ENCODE assay signal across 1 cellular context in the genomic region with DNA sequence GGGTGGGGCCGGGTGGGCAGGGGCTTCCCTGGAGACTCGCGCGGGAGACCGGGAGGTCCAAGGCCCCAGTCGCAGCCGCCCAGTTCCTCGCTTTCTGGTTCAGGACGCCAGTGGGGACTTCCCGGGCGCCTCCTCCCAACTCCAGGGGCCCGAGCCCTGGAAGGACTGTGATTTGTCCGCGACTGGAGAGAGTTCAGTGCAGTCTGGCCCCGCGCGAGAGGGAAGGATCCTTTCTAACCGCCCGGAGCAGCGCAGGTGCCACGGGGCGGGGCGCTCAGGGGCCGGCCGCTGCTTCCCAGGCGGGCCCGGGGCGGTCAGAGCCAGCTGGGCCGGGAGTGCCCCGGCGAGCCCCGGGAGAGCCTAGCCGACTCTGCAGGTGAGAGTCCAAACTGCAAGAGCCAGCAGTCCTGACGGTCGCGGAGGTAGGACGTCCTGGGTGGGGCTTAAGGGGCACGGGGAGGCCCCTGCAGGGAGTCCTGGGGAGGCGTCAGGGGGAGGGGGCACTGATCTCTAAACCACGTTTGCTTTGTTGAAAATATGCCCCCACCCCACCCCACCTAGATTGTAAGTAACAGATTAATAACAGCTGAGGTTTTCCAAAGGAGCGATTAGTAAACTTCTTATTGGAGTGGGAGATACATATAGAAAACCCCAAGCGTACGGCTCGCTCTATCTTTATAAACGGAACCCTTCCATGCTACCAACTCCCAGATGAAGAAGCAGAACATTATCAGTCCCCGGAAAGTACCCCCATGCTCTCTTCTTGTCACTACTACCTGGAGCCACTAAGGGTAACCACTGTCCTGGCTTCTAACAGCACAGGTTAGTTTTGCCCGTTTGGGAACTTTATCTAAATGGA.
TF ChIP-seq lines count a peak whose summit lies in the region.

No MANE protein-coding gene starts in this region.

TF ChIP-seq in HEK293, 187 proteins besides CTCF, POLR2A, EP300 and RAD21 (continued from another document and continues in another):
- TF ChIP-seq ZNF391 (tag by site-specific recombination; IDR thresholded peaks at IDR 0.05; ENCODE audit: borderline replicate concordance, low read depth) (no peak), ZNF114 (tag by site-specific recombination; IDR thresholded peaks at IDR 0.05) (no peak), ZNF394 (tag by site-specific recombination; IDR thresholded peaks at IDR 0.05; ENCODE audit: borderline replicate concordance) (peak; percentile 40), ZBTB20 (tag by site-specific recombination; IDR thresholded peaks at IDR 0.05) (peak; percentile 87), ZNF416 (tag by site-specific recombination; IDR thresholded peaks at IDR 0.05) (no peak), ZNF544 (tag by site-specific recombination; IDR thresholded peaks at IDR 0.05) (no peak), ZBTB17 (tag by site-specific recombination; IDR thresholded peaks at IDR 0.05) (no peak), ZNF350 (tag by site-specific recombination; IDR thresholded peaks at IDR 0.05) (no peak), ZNF580 (tag by site-specific recombination; IDR thresholded peaks at IDR 0.05) (no peak), ZNF692 (tag by site-specific recombination; IDR thresholded peaks at IDR 0.05) (peak; percentile 43; the same call in 1 of the 2 replicates), ZNF521 (tag by site-specific recombination; IDR thresholded peaks at IDR 0.05) (no peak), ZBTB48 (tag by site-specific recombination; IDR thresholded peaks at IDR 0.05) (0 out of 2 replicates have a peak, but pooled peaks have one; percentile 15), ZNF785 (tag by site-specific recombination; IDR thresholded peaks at IDR 0.05) (no peak), OVOL3 (tag by site-specific recombination; IDR thresholded peaks at IDR 0.05) (no peak), ZXDB (tag by site-specific recombination; IDR thresholded peaks at IDR 0.05) (peak; percentile 80), SCRT2 (tag by site-specific recombination; IDR thresholded peaks at IDR 0.05) (no peak), ZNF423 (tag by site-specific recombination; IDR thresholded peaks at IDR 0.05) (peak; percentile 12; the same call in 1 of the 2 replicates), ZNF26 (tag by site-specific recombination; IDR thresholded peaks at IDR 0.05) (no peak), ZNF548 (tag by site-specific recombination; IDR thresholded peaks at IDR 0.05) (no peak), ZNF558 (tag by site-specific recombination; IDR thresholded peaks at IDR 0.05) (no peak), MZF1 (tag by site-specific recombination; IDR thresholded peaks at IDR 0.05; ENCODE audit: borderline replicate concordance) (no peak), ZNF501 (tag by site-specific recombination; IDR thresholded peaks at IDR 0.05) (no peak), ZNF664 (tag by site-specific recombination; IDR thresholded peaks at IDR 0.05) (no peak), ZSCAN30 (tag by site-specific recombination; IDR thresholded peaks at IDR 0.05) (peak; percentile 13), ZNF792 (tag by site-specific recombination; IDR thresholded peaks at IDR 0.05) (no peak), KLF16 (tag by site-specific recombination; IDR thresholded peaks at IDR 0.05) (no peak), SP2 (tag by site-specific recombination; IDR thresholded peaks at IDR 0.05) (peak; percentile 59), ZNF146 (tag by site-specific recombination; IDR thresholded peaks at IDR 0.05) (no peak), ZNF514 (tag by site-specific recombination; IDR thresholded peaks at IDR 0.05) (no peak), GLIS2 (tag by site-specific recombination; IDR thresholded peaks at IDR 0.05) (peak; percentile 79; the same call in 1 of the 2 replicates), ZNF624 (tag by site-specific recombination; IDR thresholded peaks at IDR 0.05) (no peak), ZNF513 (tag by site-specific recombination; IDR thresholded peaks at IDR 0.05) (no peak), ZSCAN5A (tag by site-specific recombination; IDR thresholded peaks at IDR 0.05) (no peak), ZNF23 (tag by site-specific recombination; IDR thresholded peaks at IDR 0.05; ENCODE audit: borderline replicate concordance) (no peak), ZSCAN16 (tag by site-specific recombination; IDR thresholded peaks at IDR 0.05) (no peak), ZNF37A (tag by site-specific recombination; IDR thresholded peaks at IDR 0.05) (no peak), ZNF76 (tag by site-specific recombination; IDR thresholded peaks at IDR 0.05; ENCODE audit: borderline replicate concordance, low read depth) (peak; percentile 41; the same call in 1 of the 2 replicates)
- TF ChIP-seq, protein P1, sequence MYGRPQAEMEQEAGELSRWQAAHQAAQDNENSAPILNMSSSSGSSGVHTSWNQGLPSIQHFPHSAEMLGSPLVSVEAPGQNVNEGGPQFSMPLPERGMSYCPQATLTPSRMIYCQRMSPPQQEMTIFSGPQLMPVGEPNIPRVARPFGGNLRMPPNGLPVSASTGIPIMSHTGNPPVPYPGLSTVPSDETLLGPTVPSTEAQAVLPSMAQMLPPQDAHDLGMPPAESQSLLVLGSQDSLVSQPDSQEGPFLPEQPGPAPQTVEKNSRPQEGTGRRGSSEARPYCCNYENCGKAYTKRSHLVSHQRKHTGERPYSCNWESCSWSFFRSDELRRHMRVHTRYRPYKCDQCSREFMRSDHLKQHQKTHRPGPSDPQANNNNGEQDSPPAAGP (tag by site-specific recombination; IDR thresholded peaks at IDR 0.05): 0 out of 2 replicates have a peak, but pooled peaks have one; percentile 34
- TF ChIP-seq, protein P2, sequence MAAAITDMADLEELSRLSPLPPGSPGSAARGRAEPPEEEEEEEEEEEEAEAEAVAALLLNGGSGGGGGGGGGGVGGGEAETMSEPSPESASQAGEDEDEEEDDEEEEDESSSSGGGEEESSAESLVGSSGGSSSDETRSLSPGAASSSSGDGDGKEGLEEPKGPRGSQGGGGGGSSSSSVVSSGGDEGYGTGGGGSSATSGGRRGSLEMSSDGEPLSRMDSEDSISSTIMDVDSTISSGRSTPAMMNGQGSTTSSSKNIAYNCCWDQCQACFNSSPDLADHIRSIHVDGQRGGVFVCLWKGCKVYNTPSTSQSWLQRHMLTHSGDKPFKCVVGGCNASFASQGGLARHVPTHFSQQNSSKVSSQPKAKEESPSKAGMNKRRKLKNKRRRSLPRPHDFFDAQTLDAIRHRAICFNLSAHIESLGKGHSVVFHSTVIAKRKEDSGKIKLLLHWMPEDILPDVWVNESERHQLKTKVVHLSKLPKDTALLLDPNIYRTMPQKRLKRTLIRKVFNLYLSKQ (tag by site-specific recombination; IDR thresholded peaks at IDR 0.05; ENCODE audit: borderline replicate concordance): no peak
- TF ChIP-seq, protein P3, sequence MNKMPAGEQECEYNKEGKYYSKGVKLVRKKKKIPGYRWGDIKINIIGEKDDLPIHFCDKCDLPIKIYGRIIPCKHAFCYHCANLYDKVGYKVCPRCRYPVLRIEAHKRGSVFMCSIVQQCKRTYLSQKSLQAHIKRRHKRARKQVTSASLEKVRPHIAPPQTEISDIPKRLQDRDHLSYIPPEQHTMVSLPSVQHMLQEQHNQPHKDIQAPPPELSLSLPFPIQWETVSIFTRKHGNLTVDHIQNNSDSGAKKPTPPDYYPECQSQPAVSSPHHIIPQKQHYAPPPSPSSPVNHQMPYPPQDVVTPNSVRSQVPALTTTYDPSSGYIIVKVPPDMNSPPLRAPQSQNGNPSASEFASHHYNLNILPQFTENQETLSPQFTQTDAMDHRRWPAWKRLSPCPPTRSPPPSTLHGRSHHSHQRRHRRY (tag by site-specific recombination; IDR thresholded peaks at IDR 0.05): no peak
- TF ChIP-seq, protein P4, sequence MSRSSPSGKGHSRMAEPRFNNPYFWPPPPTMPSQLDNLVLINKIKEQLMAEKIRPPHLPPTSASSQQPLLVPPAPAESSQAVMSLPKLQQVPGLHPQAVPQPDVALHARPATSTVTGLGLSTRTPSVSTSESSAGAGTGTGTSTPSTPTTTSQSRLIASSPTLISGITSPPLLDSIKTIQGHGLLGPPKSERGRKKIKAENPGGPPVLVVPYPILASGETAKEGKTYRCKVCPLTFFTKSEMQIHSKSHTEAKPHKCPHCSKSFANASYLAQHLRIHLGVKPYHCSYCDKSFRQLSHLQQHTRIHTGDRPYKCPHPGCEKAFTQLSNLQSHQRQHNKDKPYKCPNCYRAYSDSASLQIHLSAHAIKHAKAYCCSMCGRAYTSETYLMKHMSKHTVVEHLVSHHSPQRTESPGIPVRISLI (tag by site-specific recombination; IDR thresholded peaks at IDR 0.05): no peak
- TF ChIP-seq, protein P5, sequence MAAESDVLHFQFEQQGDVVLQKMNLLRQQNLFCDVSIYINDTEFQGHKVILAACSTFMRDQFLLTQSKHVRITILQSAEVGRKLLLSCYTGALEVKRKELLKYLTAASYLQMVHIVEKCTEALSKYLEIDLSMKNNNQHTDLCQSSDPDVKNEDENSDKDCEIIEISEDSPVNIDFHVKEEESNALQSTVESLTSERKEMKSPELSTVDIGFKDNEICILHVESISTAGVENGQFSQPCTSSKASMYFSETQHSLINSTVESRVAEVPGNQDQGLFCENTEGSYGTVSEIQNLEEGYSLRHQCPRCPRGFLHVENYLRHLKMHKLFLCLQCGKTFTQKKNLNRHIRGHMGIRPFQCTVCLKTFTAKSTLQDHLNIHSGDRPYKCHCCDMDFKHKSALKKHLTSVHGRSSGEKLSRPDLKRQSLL (tag by site-specific recombination; IDR thresholded peaks at IDR 0.05): no peak
- TF ChIP-seq, protein P6, sequence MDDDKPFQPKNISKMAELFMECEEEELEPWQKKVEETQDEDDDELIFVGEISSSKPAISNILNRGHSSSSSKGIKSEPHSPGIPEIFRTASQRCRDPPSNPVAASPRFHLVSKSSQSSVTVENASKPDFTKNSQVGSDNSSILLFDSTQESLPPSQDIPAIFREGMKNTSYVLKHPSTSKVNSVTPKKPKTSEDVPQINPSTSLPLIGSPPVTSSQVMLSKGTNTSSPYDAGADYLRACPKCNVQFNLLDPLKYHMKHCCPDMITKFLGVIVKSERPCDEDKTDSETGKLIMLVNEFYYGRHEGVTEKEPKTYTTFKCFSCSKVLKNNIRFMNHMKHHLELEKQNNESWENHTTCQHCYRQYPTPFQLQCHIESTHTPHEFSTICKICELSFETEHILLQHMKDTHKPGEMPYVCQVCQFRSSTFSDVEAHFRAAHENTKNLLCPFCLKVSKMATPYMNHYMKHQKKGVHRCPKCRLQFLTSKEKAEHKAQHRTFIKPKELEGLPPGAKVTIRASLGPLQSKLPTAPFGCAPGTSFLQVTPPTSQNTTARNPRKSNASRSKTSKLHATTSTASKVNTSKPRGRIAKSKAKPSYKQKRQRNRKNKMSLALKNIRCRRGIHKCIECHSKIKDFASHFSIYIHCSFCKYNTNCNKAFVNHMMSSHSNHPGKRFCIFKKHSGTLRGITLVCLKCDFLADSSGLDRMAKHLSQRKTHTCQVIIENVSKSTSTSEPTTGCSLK (tag by site-specific recombination; IDR thresholded peaks at IDR 0.05): no peak
- TF ChIP-seq, protein P7, sequence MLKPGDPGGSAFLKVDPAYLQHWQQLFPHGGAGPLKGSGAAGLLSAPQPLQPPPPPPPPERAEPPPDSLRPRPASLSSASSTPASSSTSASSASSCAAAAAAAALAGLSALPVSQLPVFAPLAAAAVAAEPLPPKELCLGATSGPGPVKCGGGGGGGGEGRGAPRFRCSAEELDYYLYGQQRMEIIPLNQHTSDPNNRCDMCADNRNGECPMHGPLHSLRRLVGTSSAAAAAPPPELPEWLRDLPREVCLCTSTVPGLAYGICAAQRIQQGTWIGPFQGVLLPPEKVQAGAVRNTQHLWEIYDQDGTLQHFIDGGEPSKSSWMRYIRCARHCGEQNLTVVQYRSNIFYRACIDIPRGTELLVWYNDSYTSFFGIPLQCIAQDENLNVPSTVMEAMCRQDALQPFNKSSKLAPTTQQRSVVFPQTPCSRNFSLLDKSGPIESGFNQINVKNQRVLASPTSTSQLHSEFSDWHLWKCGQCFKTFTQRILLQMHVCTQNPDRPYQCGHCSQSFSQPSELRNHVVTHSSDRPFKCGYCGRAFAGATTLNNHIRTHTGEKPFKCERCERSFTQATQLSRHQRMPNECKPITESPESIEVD (tag by site-specific recombination; IDR thresholded peaks at IDR 0.05): no peak
